In genomic region chr17:68942389-68942788, GRCh38 we compare ENCODE assay signal across 30 cellular contexts. TPM values are rescaled to one million over a fixed set of nuclear protein-coding genes. Genes with fewer than 3 reads are reported as not detected.
"Had no signal": no experiment of that assay in that cellular context is flagged by ENCODE, and none has a peak within 500 bp of the region (broad histone marks: within the 10 kb centered on the region; RNA-seq: fewer than 3 reads in every experiment).

No MANE protein-coding gene starts in this region.

- H3K4me1 Mint-ChIP-seq: activated CD4-positive, alpha-beta T cell treated with anti-CD3 and anti-CD28 coated beads for 36 hours; activated CD4-positive, alpha-beta T cell treated with anti-CD3 and anti-CD28 coated beads, Interleukin-2, amount 10 ng/mL, durations not matched to agents 24 days and 14 days; activated CD8-positive, alpha-beta memory T cell treated with anti-CD3 and anti-CD28 coated beads, Interleukin-2, amount 10 ng/mL, durations not matched to agents 7 days and 5 days; activated naive CD4-positive, alpha-beta T cell treated with anti-CD3 and anti-CD28 coated beads, Interleukin-2, amount 10 ng/mL, durations not matched to agents 7 days and 5 days; activated naive CD8-positive, alpha-beta T cell treated with anti-CD3 and anti-CD28 coated beads, Interleukin-2, amount 10 ng/mL, durations not matched to agents 7 days and 5 days; brain had no signal

- H3K4me3 Mint-ChIP-seq: activated CD4-positive, alpha-beta memory T cell treated with anti-CD3 and anti-CD28 coated beads for 36 hours; activated CD4-positive, alpha-beta T cell treated with anti-CD3 and anti-CD28 coated beads for 36 hours; activated CD4-positive, alpha-beta T cell treated with anti-CD3 and anti-CD28 coated beads, Interleukin-2, amount 10 ng/mL, durations not matched to agents 24 days and 14 days; activated CD8-positive, alpha-beta memory T cell treated with anti-CD3 and anti-CD28 coated beads, Interleukin-2, amount 10 ng/mL, durations not matched to agents 7 days and 5 days; activated CD8-positive, alpha-beta T cell treated with anti-CD3 and anti-CD28 coated beads, Interleukin-2, amount 10 ng/mL, durations not matched to agents 7 days and 5 days; activated naive CD4-positive, alpha-beta T cell treated with anti-CD3 and anti-CD28 coated beads, Interleukin-2, amount 10 ng/mL, durations not matched to agents 7 days and 5 days; activated naive CD8-positive, alpha-beta T cell treated with anti-CD3 and anti-CD28 coated beads, Interleukin-2, amount 10 ng/mL, durations not matched to agents 7 days and 5 days; activated T-helper 1 cell treated with anti-CD3 and anti-CD28 coated beads, Interleukin-12 subunit alpha, Interleukin-12 subunit beta, Interleukin-2, Interleukin-4 antibody, amounts not matched to agents 30 ng/mL and 10 ng/mL and 1 ng/mL, durations not matched to agents 14 hours and 24 hours and 36 hours; brain had no signal

- DNase-seq: activated CD4-positive, alpha-beta memory T cell treated with anti-CD3 and anti-CD28 coated beads for 36 hours; activated CD4-positive, alpha-beta T cell treated with anti-CD3 and anti-CD28 coated beads for 36 hours; activated CD4-positive, alpha-beta T cell treated with anti-CD3 and anti-CD28 coated beads, Interleukin-2, amount 10 ng/mL, durations not matched to agents 24 days and 14 days; activated CD4-positive, CD25-positive, alpha-beta regulatory T cell; activated CD4-positive, CD25-positive, alpha-beta regulatory T cell treated with anti-CD3 and anti-CD28 coated beads, Interleukin-2, amount 50 U/mL, for 72 hours; activated CD8-positive, alpha-beta memory T cell treated with anti-CD3 and anti-CD28 coated beads, Interleukin-2, amount 10 ng/mL, durations not matched to agents 7 days and 5 days; activated CD8-positive, alpha-beta memory T cell treated with anti-CD3 and anti-CD28 coated beads, Interleukin-2, amount 50 U/mL, for 4 hours; activated CD8-positive, alpha-beta T cell treated with anti-CD3 and anti-CD28 coated beads, Interleukin-2, amount 10 ng/mL, durations not matched to agents 7 days and 5 days; activated effector memory CD4-positive, alpha-beta T cell treated with anti-CD3 and anti-CD28 coated beads, Interleukin-2, amount 50 U/mL, for 16 hours; activated naive CD4-positive, alpha-beta T cell treated with anti-CD3 and anti-CD28 coated beads, Interleukin-2, amount 10 ng/mL, durations not matched to agents 7 days and 5 days; activated naive CD8-positive, alpha-beta T cell treated with anti-CD3 and anti-CD28 coated beads, Interleukin-2, amount 10 ng/mL, durations not matched to agents 7 days and 5 days; activated T-cell treated with anti-CD3 and anti-CD28 coated beads, Interleukin-2, amount 50 U/mL, for 1 hour; activated T-cell treated with anti-CD3 and anti-CD28 coated beads, Interleukin-2, amount 50 U/mL, for 48 hours; central memory CD4-positive, alpha-beta T cell; cerebellar nuclear complex; colonic mucosa; effector CD8-positive, alpha-beta T cell; foreskin fibroblast; T-helper 2 cell had no signal

- H3K36me3 ChIP-seq: ascending aorta, breast epithelium, cardiac muscle cell, colonic mucosa had no signal

- H3K9me3 Mint-ChIP-seq: activated CD4-positive, alpha-beta T cell treated with anti-CD3 and anti-CD28 coated beads, Interleukin-2, amount 10 ng/mL, durations not matched to agents 24 days and 14 days; activated naive CD4-positive, alpha-beta T cell treated with anti-CD3 and anti-CD28 coated beads, Interleukin-2, amount 50 U/mL, for 72 hours; activated T-helper 1 cell treated with anti-CD3 and anti-CD28 coated beads, Interleukin-12 subunit alpha, Interleukin-12 subunit beta, Interleukin-2, Interleukin-4 antibody, amounts not matched to agents 30 ng/mL and 10 ng/mL and 1 ng/mL, durations not matched to agents 14 hours and 24 hours and 36 hours; activated T-helper 2 cell treated with anti-CD3 and anti-CD28 coated beads, Interferon-gamma antibody, Interleukin-2, Interleukin-4, amounts not matched to agents 10 μg/mL and 5 μg/mL and 100 μg/mL, durations not matched to agents 14 hours and 24 hours and 36 hours had no signal

- H3K27me3 Mint-ChIP-seq: activated CD4-positive, alpha-beta T cell treated with anti-CD3 and anti-CD28 coated beads, Interleukin-2, amount 10 ng/mL, durations not matched to agents 24 days and 14 days; activated CD8-positive, alpha-beta memory T cell treated with anti-CD3 and anti-CD28 coated beads, Interleukin-2, amount 10 ng/mL, durations not matched to agents 7 days and 5 days; activated naive CD4-positive, alpha-beta T cell treated with anti-CD3 and anti-CD28 coated beads, Interleukin-2, amount 10 ng/mL, durations not matched to agents 7 days and 5 days had no signal

- H3K36me3 Mint-ChIP-seq: activated CD4-positive, alpha-beta memory T cell treated with anti-CD3 and anti-CD28 coated beads for 36 hours; activated CD8-positive, alpha-beta memory T cell treated with anti-CD3 and anti-CD28 coated beads, Interleukin-2, amount 10 ng/mL, durations not matched to agents 7 days and 5 days; activated naive CD4-positive, alpha-beta T cell treated with anti-CD3 and anti-CD28 coated beads, Interleukin-2, amount 10 ng/mL, durations not matched to agents 7 days and 5 days; activated naive CD4-positive, alpha-beta T cell treated with anti-CD3 and anti-CD28 coated beads, Interleukin-2, amount 50 U/mL, for 72 hours; activated naive CD8-positive, alpha-beta T cell treated with anti-CD3 and anti-CD28 coated beads, Interleukin-2, amount 10 ng/mL, durations not matched to agents 7 days and 5 days; brain had no signal

- H3K4me3 ChIP-seq: ascending aorta, breast epithelium, cardiac muscle cell, colonic mucosa had no signal

- H3K4me1 ChIP-seq: ascending aorta, breast epithelium, colonic mucosa had no signal

- H3K27me3 ChIP-seq: ascending aorta, breast epithelium, cardiac muscle cell, colonic mucosa had no signal

- H3K27ac ChIP-seq: ascending aorta, breast epithelium, cardiac muscle cell, colonic mucosa had no signal

- ATAC-seq: activated CD4-positive, alpha-beta T cell treated with anti-CD3 and anti-CD28 coated beads for 36 hours; activated CD8-positive, alpha-beta memory T cell treated with anti-CD3 and anti-CD28 coated beads, Interleukin-2, amount 10 ng/mL, durations not matched to agents 7 days and 5 days; activated CD8-positive, alpha-beta T cell treated with anti-CD3 and anti-CD28 coated beads, Interleukin-2, amount 10 ng/mL, durations not matched to agents 7 days and 5 days; activated naive CD4-positive, alpha-beta T cell treated with anti-CD3 and anti-CD28 coated beads, Interleukin-2, amount 50 U/mL, for 72 hours; esophagus mucosa had no signal

- H3K27ac Mint-ChIP-seq: activated CD4-positive, alpha-beta memory T cell treated with anti-CD3 and anti-CD28 coated beads for 36 hours; activated CD4-positive, alpha-beta T cell treated with anti-CD3 and anti-CD28 coated beads for 36 hours; activated CD4-positive, alpha-beta T cell treated with anti-CD3 and anti-CD28 coated beads, Interleukin-2, amount 10 ng/mL, durations not matched to agents 24 days and 14 days; activated CD8-positive, alpha-beta memory T cell treated with anti-CD3 and anti-CD28 coated beads, Interleukin-2, amount 10 ng/mL, durations not matched to agents 7 days and 5 days; activated CD8-positive, alpha-beta T cell treated with anti-CD3 and anti-CD28 coated beads, Interleukin-2, amount 10 ng/mL, durations not matched to agents 7 days and 5 days; activated naive CD4-positive, alpha-beta T cell treated with anti-CD3 and anti-CD28 coated beads, Interleukin-2, amount 10 ng/mL, durations not matched to agents 7 days and 5 days; activated naive CD4-positive, alpha-beta T cell treated with anti-CD3 and anti-CD28 coated beads, Interleukin-2, amount 50 U/mL, for 72 hours; activated naive CD8-positive, alpha-beta T cell treated with anti-CD3 and anti-CD28 coated beads, Interleukin-2, amount 10 ng/mL, durations not matched to agents 7 days and 5 days; activated T-helper 1 cell treated with anti-CD3 and anti-CD28 coated beads, Interleukin-12 subunit alpha, Interleukin-12 subunit beta, Interleukin-2, Interleukin-4 antibody, amounts not matched to agents 30 ng/mL and 10 ng/mL and 1 ng/mL, durations not matched to agents 14 hours and 24 hours and 36 hours; activated T-helper 2 cell treated with anti-CD3 and anti-CD28 coated beads, Interferon-gamma antibody, Interleukin-2, Interleukin-4, amounts not matched to agents 10 μg/mL and 5 μg/mL and 100 μg/mL, durations not matched to agents 14 hours and 24 hours and 36 hours; brain had no signal

- H3K9me3 ChIP-seq: ascending aorta, breast epithelium, colonic mucosa had no signal

RNA-seq across cellular contexts. Expression of gene ABCA8, which starts 12.8 kb away (rescaled TPM):
- total RNA-seq: activated CD4-positive, alpha-beta memory T cell treated with anti-CD3 and anti-CD28 coated beads for 36 hours; activated CD4-positive, alpha-beta T cell treated with anti-CD3 and anti-CD28 coated beads for 36 hours; activated CD4-positive, alpha-beta T cell treated with anti-CD3 and anti-CD28 coated beads, Interleukin-2, amount 10 ng/mL, durations not matched to agents 24 days and 14 days; activated CD8-positive, alpha-beta memory T cell treated with anti-CD3 and anti-CD28 coated beads for 36 hours; activated CD8-positive, alpha-beta memory T cell treated with anti-CD3 and anti-CD28 coated beads, Interleukin-2, amount 10 ng/mL, durations not matched to agents 7 days and 5 days; activated CD8-positive, alpha-beta T cell treated with anti-CD3 and anti-CD28 coated beads, Interleukin-2, amount 10 ng/mL, durations not matched to agents 7 days and 5 days; activated naive CD4-positive, alpha-beta T cell treated with anti-CD3 and anti-CD28 coated beads, Interleukin-2, amount 50 U/mL, for 72 hours; activated naive CD8-positive, alpha-beta T cell treated with anti-CD3 and anti-CD28 coated beads, Interleukin-2, amount 10 ng/mL, durations not matched to agents 7 days and 5 days; activated T-helper 1 cell treated with anti-CD3 and anti-CD28 coated beads, Interleukin-12 subunit alpha, Interleukin-12 subunit beta, Interleukin-2, Interleukin-4 antibody, amounts not matched to agents 30 ng/mL and 10 ng/mL and 1 ng/mL, durations not matched to agents 14 hours and 24 hours and 36 hours; activated T-helper 2 cell treated with anti-CD3 and anti-CD28 coated beads, Interferon-gamma antibody, Interleukin-2, Interleukin-4, amounts not matched to agents 10 μg/mL and 5 μg/mL and 100 μg/mL, durations not matched to agents 14 hours and 24 hours and 36 hours; epithelial cell of proximal tubule; T-helper 1 cell treated with Interleukin-12 subunit alpha and Interleukin-12 subunit beta and Interleukin-4 antibody, amounts not matched to agents 30 ng/mL and 1 ng/mL, for 36 hours had no signal
